In the genomic region with DNA sequence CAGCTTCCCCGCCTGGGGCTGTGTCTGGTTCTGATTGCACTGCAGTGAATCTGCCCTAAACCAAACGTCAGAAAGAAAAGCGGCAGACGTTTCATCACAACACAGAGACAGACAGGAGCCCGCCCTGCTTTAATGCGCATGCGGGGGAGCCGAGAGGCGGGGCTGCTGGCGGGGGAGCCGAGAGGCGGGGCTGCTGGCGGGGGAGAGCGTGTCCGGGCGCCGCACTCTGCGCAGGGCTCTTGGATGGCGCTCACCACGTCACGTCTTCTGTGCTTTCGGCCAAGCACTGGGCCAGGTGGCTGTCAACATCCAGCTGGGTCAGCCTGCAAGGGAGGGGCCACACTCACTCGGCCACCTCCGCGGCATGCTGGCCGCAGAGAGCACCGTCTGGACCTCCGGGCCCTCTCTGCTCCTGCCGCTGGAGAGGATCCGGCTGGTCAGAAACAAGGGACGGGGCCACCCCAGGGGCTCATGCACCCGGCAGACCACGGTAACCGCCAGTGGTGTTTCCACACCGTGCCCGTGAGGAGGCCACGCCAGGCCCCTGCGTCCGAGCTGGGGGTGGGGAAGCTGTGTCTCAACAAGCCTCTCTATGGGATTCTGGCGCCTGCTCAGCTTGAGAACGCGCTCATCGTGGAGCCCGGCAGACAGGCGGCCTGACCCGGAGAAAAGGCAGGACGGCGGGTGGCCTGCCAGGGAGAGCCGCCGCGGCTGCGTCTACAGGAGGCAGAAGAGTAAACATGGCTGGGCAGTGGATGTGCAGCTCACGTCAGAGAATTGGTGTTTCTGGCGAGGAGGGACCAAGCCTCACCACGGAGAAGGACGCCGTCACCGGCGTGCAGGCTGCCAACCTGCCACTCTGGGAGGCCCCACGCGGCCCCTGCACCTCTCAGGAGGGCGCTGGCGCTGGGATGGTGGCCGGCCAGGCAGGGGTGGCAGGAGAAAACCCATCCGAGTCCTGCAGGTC, we compare ENCODE assay signal across 1 cellular context.
A peak's percentile ranks its signal among the peaks of the same experiment; 100 is the strongest.
TF ChIP-seq lines count a peak whose summit lies in the region.

No MANE protein-coding gene starts in this region.

TF ChIP-seq in K562, 482 proteins besides CTCF, POLR2A, EP300 and RAD21 (continued from another document and continues in another):
- TF ChIP-seq, protein P1, sequence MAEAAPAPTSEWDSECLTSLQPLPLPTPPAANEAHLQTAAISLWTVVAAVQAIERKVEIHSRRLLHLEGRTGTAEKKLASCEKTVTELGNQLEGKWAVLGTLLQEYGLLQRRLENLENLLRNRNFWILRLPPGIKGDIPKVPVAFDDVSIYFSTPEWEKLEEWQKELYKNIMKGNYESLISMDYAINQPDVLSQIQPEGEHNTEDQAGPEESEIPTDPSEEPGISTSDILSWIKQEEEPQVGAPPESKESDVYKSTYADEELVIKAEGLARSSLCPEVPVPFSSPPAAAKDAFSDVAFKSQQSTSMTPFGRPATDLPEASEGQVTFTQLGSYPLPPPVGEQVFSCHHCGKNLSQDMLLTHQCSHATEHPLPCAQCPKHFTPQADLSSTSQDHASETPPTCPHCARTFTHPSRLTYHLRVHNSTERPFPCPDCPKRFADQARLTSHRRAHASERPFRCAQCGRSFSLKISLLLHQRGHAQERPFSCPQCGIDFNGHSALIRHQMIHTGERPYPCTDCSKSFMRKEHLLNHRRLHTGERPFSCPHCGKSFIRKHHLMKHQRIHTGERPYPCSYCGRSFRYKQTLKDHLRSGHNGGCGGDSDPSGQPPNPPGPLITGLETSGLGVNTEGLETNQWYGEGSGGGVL (CRISPR knock-in tag; IDR thresholded peaks at IDR 0.05), result no peak
- TF ChIP-seq TGIF2 (CRISPR knock-in tag; IDR thresholded peaks at IDR 0.05) (peak; percentile 100), CXXC5 (CRISPR knock-in tag; IDR thresholded peaks at IDR 0.05) (peak; percentile 91), NRF1 (conservative IDR thresholded peaks at IDR 0.05 in 1 of 2, IDR thresholded peaks at IDR 0.05 in 1 of 2) (peak; percentile 98), KDM5B (IDR thresholded peaks at IDR 0.05; ENCODE audit: insufficient replicate concordance, low read depth, low read length) (peak; percentile 18), YY1 (IDR thresholded peaks at IDR 0.05; ENCODE audit: borderline replicate concordance in 1 of 3, control insufficient read depth in 1 of 3, extremely low read depth in 1 of 3, insufficient read depth in 3 of 3, insufficient read length in 1 of 3, insufficient replicate concordance in 2 of 3, low read depth in 1 of 3, low read length in 2 of 3) (peak in 1 of 3 experiments; percentile 59), KDM2B (CRISPR knock-in tag; IDR thresholded peaks at IDR 0.05) (peak; percentile 15; the same call in 1 of the 2 replicates), CBFA2T3 (IDR thresholded peaks at IDR 0.05) (peak; percentile 57; the same call in 1 of the 2 replicates), HDAC8 (tag; IDR thresholded peaks at IDR 0.05) (peak; percentile 48; the same call in 1 of the 2 replicates), CREM (IDR thresholded peaks at IDR 0.05; ENCODE audit: low read depth) (peak; percentile 94), PCBP1 (IDR thresholded peaks at IDR 0.05; ENCODE audit: low read depth, low read length, poor library complexity, severe bottlenecking) (peak; percentile 9), ZKSCAN1 (IDR thresholded peaks at IDR 0.05; ENCODE audit: low read depth, low read length) (0 out of 2 replicates have a peak, but pooled peaks have one; percentile 5), CHD1 (IDR thresholded peaks at IDR 0.05; ENCODE audit: low read length) (peak; percentile 45), CREB1 (IDR thresholded peaks at IDR 0.05) (peak; percentile 88), CREB1 (CRISPR knock-in tag; IDR thresholded peaks at IDR 0.05) (peak; percentile 90), KLF16 (IDR thresholded peaks at IDR 0.05) (0 out of 2 replicates have a peak, but pooled peaks have one; percentile 59), MYNN (IDR thresholded peaks at IDR 0.05) (peak; percentile 91), MYNN (CRISPR knock-in tag; IDR thresholded peaks at IDR 0.05) (no peak), HDAC1 (IDR thresholded peaks at IDR 0.05) (peak in 1 of 2 experiments; percentile 98; a peak in 2 of 4 replicates), ZFX (CRISPR knock-in tag; IDR thresholded peaks at IDR 0.05) (peak; percentile 48), RBBP5 (IDR thresholded peaks at IDR 0.05; ENCODE audit: borderline replicate concordance, insufficient read depth, low read length, poor library complexity, severe bottlenecking) (peak; percentile 44), LCOR (CRISPR knock-in tag; IDR thresholded peaks at IDR 0.05) (peak; percentile 56; the same call in 1 of the 2 replicates), PTRF (tag; IDR thresholded peaks at IDR 0.05) (no peak), CBX8 (IDR thresholded peaks at IDR 0.05; ENCODE audit: borderline replicate concordance, extremely low read depth, low read depth, low read length, poor library complexity, severe bottlenecking) (no peak), CAMTA2 (CRISPR knock-in tag; conservative IDR thresholded peaks at IDR 0.05) (no peak), ESRRA (IDR thresholded peaks at IDR 0.05; ENCODE audit: borderline replicate concordance, low read depth) (peak; percentile 16; the same call in 1 of the 2 replicates), SAP30 (IDR thresholded peaks at IDR 0.05; ENCODE audit: borderline replicate concordance, insufficient read depth, low read depth, low read length, poor library complexity, severe bottlenecking) (peak; percentile 93), POLR2AphosphoS5 (IDR thresholded peaks at IDR 0.05; ENCODE audit: control insufficient read depth, insufficient read depth, low read depth, low read length) (0 out of 2 replicates have a peak, but pooled peaks have one; percentile 39), ATF1 (CRISPR knock-in tag; IDR thresholded peaks at IDR 0.05) (peak; percentile 40), ATF1 (tag; IDR thresholded peaks at IDR 0.05) (peak; percentile 91), GABPA (tag; conservative IDR thresholded peaks at IDR 0.05; ENCODE audit: low read depth) (no peak), MBD2 (IDR thresholded peaks at IDR 0.05; ENCODE audit: borderline replicate concordance, low read depth) (peak; percentile 58; the same call in 1 of the 2 replicates)
- TF ChIP-seq, protein P2, sequence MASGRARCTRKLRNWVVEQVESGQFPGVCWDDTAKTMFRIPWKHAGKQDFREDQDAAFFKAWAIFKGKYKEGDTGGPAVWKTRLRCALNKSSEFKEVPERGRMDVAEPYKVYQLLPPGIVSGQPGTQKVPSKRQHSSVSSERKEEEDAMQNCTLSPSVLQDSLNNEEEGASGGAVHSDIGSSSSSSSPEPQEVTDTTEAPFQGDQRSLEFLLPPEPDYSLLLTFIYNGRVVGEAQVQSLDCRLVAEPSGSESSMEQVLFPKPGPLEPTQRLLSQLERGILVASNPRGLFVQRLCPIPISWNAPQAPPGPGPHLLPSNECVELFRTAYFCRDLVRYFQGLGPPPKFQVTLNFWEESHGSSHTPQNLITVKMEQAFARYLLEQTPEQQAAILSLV (tag; IDR thresholded peaks at IDR 0.05), result no peak
- TF ChIP-seq, protein P3, sequence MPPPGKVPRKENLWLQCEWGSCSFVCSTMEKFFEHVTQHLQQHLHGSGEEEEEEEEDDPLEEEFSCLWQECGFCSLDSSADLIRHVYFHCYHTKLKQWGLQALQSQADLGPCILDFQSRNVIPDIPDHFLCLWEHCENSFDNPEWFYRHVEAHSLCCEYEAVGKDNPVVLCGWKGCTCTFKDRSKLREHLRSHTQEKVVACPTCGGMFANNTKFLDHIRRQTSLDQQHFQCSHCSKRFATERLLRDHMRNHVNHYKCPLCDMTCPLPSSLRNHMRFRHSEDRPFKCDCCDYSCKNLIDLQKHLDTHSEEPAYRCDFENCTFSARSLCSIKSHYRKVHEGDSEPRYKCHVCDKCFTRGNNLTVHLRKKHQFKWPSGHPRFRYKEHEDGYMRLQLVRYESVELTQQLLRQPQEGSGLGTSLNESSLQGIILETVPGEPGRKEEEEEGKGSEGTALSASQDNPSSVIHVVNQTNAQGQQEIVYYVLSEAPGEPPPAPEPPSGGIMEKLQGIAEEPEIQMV (tag; conservative IDR thresholded peaks at IDR 0.05; ENCODE audit: low read depth), result no peak
- TF ChIP-seq, protein P4, sequence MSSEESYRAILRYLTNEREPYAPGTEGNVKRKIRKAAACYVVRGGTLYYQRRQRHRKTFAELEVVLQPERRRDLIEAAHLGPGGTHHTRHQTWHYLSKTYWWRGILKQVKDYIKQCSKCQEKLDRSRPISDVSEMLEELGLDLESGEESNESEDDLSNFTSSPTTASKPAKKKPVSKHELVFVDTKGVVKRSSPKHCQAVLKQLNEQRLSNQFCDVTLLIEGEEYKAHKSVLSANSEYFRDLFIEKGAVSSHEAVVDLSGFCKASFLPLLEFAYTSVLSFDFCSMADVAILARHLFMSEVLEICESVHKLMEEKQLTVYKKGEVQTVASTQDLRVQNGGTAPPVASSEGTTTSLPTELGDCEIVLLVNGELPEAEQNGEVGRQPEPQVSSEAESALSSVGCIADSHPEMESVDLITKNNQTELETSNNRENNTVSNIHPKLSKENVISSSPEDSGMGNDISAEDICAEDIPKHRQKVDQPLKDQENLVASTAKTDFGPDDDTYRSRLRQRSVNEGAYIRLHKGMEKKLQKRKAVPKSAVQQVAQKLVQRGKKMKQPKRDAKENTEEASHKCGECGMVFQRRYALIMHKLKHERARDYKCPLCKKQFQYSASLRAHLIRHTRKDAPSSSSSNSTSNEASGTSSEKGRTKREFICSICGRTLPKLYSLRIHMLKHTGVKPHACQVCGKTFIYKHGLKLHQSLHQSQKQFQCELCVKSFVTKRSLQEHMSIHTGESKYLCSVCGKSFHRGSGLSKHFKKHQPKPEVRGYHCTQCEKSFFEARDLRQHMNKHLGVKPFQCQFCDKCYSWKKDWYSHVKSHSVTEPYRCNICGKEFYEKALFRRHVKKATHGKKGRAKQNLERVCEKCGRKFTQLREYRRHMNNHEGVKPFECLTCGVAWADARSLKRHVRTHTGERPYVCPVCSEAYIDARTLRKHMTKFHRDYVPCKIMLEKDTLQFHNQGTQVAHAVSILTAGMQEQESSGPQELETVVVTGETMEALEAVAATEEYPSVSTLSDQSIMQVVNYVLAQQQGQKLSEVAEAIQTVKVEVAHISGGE (CRISPR knock-in tag; IDR thresholded peaks at IDR 0.05), result 0 out of 6 replicates have a peak, but pooled peaks of 1 of the 3 experiments have one; percentile 33
- TF ChIP-seq, protein P5, sequence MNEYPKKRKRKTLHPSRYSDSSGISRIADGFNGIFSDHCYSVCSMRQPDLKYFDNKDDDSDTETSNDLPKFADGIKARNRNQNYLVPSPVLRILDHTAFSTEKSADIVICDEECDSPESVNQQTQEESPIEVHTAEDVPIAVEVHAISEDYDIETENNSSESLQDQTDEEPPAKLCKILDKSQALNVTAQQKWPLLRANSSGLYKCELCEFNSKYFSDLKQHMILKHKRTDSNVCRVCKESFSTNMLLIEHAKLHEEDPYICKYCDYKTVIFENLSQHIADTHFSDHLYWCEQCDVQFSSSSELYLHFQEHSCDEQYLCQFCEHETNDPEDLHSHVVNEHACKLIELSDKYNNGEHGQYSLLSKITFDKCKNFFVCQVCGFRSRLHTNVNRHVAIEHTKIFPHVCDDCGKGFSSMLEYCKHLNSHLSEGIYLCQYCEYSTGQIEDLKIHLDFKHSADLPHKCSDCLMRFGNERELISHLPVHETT (CRISPR knock-in tag; conservative IDR thresholded peaks at IDR 0.05 in 1 of 2, IDR thresholded peaks at IDR 0.05 in 1 of 2), result peak in 1 of 2 experiments; percentile 58; a peak in 1 of 4 replicates
- TF ChIP-seq, protein P6, sequence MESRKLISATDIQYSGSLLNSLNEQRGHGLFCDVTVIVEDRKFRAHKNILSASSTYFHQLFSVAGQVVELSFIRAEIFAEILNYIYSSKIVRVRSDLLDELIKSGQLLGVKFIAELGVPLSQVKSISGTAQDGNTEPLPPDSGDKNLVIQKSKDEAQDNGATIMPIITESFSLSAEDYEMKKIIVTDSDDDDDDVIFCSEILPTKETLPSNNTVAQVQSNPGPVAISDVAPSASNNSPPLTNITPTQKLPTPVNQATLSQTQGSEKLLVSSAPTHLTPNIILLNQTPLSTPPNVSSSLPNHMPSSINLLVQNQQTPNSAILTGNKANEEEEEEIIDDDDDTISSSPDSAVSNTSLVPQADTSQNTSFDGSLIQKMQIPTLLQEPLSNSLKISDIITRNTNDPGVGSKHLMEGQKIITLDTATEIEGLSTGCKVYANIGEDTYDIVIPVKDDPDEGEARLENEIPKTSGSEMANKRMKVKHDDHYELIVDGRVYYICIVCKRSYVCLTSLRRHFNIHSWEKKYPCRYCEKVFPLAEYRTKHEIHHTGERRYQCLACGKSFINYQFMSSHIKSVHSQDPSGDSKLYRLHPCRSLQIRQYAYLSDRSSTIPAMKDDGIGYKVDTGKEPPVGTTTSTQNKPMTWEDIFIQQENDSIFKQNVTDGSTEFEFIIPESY (CRISPR knock-in tag; IDR thresholded peaks at IDR 0.05), result peak; percentile 79
- TF ChIP-seq, protein P7, sequence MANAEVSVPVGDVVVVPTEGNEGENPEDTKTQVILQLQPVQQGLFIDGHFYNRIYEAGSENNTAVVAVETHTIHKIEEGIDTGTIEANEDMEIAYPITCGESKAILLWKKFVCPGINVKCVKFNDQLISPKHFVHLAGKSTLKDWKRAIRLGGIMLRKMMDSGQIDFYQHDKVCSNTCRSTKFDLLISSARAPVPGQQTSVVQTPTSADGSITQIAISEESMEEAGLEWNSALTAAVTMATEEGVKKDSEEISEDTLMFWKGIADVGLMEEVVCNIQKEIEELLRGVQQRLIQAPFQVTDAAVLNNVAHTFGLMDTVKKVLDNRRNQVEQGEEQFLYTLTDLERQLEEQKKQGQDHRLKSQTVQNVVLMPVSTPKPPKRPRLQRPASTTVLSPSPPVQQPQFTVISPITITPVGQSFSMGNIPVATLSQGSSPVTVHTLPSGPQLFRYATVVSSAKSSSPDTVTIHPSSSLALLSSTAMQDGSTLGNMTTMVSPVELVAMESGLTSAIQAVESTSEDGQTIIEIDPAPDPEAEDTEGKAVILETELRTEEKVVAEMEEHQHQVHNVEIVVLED (CRISPR knock-in tag; IDR thresholded peaks at IDR 0.05), result peak; percentile 80
- TF ChIP-seq, protein P8, sequence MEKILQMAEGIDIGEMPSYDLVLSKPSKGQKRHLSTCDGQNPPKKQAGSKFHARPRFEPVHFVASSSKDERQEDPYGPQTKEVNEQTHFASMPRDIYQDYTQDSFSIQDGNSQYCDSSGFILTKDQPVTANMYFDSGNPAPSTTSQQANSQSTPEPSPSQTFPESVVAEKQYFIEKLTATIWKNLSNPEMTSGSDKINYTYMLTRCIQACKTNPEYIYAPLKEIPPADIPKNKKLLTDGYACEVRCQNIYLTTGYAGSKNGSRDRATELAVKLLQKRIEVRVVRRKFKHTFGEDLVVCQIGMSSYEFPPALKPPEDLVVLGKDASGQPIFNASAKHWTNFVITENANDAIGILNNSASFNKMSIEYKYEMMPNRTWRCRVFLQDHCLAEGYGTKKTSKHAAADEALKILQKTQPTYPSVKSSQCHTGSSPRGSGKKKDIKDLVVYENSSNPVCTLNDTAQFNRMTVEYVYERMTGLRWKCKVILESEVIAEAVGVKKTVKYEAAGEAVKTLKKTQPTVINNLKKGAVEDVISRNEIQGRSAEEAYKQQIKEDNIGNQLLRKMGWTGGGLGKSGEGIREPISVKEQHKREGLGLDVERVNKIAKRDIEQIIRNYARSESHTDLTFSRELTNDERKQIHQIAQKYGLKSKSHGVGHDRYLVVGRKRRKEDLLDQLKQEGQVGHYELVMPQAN (IDR thresholded peaks at IDR 0.05; ENCODE audit: borderline replicate concordance), result peak; percentile 95
- TF ChIP-seq, protein P9, sequence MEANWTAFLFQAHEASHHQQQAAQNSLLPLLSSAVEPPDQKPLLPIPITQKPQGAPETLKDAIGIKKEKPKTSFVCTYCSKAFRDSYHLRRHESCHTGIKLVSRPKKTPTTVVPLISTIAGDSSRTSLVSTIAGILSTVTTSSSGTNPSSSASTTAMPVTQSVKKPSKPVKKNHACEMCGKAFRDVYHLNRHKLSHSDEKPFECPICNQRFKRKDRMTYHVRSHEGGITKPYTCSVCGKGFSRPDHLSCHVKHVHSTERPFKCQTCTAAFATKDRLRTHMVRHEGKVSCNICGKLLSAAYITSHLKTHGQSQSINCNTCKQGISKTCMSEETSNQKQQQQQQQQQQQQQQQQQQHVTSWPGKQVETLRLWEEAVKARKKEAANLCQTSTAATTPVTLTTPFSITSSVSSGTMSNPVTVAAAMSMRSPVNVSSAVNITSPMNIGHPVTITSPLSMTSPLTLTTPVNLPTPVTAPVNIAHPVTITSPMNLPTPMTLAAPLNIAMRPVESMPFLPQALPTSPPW (CRISPR knock-in tag; IDR thresholded peaks at IDR 0.05), result peak; percentile 99
